In genomic region chr21:43262427-43262826, GRCh38 we compare ENCODE assay signal across 13 cellular contexts.
A peak's percentile ranks its signal among the peaks of the same experiment; 100 is the strongest.
DNase-seq lines count a peak whose midpoint lies in the region; ATAC-seq and TF ChIP-seq lines count a peak whose summit lies in the region.
"Had no signal": no experiment of that assay in that cellular context is flagged by ENCODE, and none has a peak within 500 bp of the region (broad histone marks: within the 10 kb centered on the region; RNA-seq: fewer than 3 reads in every experiment).

No MANE protein-coding gene starts in this region.

- H3K9me3 Mint-ChIP-seq in activated naive CD8-positive, alpha-beta T cell treated with anti-CD3 and anti-CD28 coated beads, Interleukin-2, amount 50 U/mL, for 24 hours, result no peaks in the 10 kb centered on the region
- peaks cover 0 to 3% of the 10 kb centered on the region in 2 donors for H3K9me3 Mint-ChIP-seq in natural killer cell
- H3K9me3 Mint-ChIP-seq: activated naive CD4-positive, alpha-beta T cell treated with anti-CD3 and anti-CD28 coated beads, Interleukin-2, amount 50 U/mL, for 24 hours had no signal

- H3K36me3 Mint-ChIP-seq in activated naive CD8-positive, alpha-beta T cell treated with anti-CD3 and anti-CD28 coated beads, Interleukin-2, amount 50 U/mL, for 24 hours (ENCODE audit: low read depth), result no peaks in the 10 kb centered on the region
- H3K36me3 Mint-ChIP-seq in natural killer cell, result no peaks in the 10 kb centered on the region
- H3K36me3 Mint-ChIP-seq: activated naive CD4-positive, alpha-beta T cell treated with anti-CD3 and anti-CD28 coated beads, Interleukin-2, amount 50 U/mL, for 24 hours had no signal

- peak; percentile 59 for ATAC-seq in activated naive CD8-positive, alpha-beta T cell treated with anti-CD3 and anti-CD28 coated beads, Interleukin-2, amount 50 U/mL, for 24 hours
- ATAC-seq in Right ventricle myocardium superior (ENCODE audit: poor library complexity) (peak; percentile 60), natural killer cell (peak; percentile 55 to 84 (median 70)), GM18520 (IDR thresholded peaks at IDR 0.05; ENCODE audit: unreplicated experiment) (no peak), GM18498 (IDR thresholded peaks at IDR 0.05; ENCODE audit: unreplicated experiment) (no peak)

- H3K27me3 Mint-ChIP-seq in activated naive CD8-positive, alpha-beta T cell treated with anti-CD3 and anti-CD28 coated beads, Interleukin-2, amount 50 U/mL, for 24 hours, result no peaks in the 10 kb centered on the region
- H3K27me3 Mint-ChIP-seq in natural killer cell (ENCODE audit: low read depth in 2 of 2), result no peaks in the 10 kb centered on the region
- H3K27me3 Mint-ChIP-seq: activated naive CD4-positive, alpha-beta T cell treated with anti-CD3 and anti-CD28 coated beads, Interleukin-2, amount 50 U/mL, for 24 hours had no signal

- no peak overlapping the region for H3K4me3 Mint-ChIP-seq in activated naive CD8-positive, alpha-beta T cell treated with anti-CD3 and anti-CD28 coated beads, Interleukin-2, amount 50 U/mL, for 24 hours
- no peak overlapping the region for H3K4me3 Mint-ChIP-seq in natural killer cell
- H3K4me3 Mint-ChIP-seq: activated naive CD4-positive, alpha-beta T cell treated with anti-CD3 and anti-CD28 coated beads, Interleukin-2, amount 50 U/mL, for 24 hours had no signal

- DNase-seq in Ammon's horn (ENCODE audit: low spot score) (peak; percentile 28), Right ventricle myocardium superior (peak; percentile 11), natural killer cell (no peak), SKM-1 (lab: John Stamatoyannopoulos, UW; ENCODE audit: unreplicated experiment) (no peak), AG08395 (ENCODE audit: low spot score) (no peak)
- no peak for DNase-seq in activated naive CD8-positive, alpha-beta T cell treated with anti-CD3 and anti-CD28 coated beads, Interleukin-2, amount 50 U/mL, for 24 hours
- DNase-seq: activated CD4-positive, alpha-beta T cell treated with anti-CD3 and anti-CD28 coated beads for 4 hours; Kasumi-1; NCI-H2081; uterus had no signal

- intact Hi-C loops in Right ventricle myocardium superior (cut with DNase I), result no loop called here
- intact Hi-C loops in natural killer cell (cut with micrococcal nuclease), result no loop called here

- H3K4me1 Mint-ChIP-seq in activated naive CD8-positive, alpha-beta T cell treated with anti-CD3 and anti-CD28 coated beads, Interleukin-2, amount 50 U/mL, for 24 hours, result no peaks in the 10 kb centered on the region
- H3K4me1 Mint-ChIP-seq in natural killer cell, result peaks cover 0 to 4% of the 10 kb centered on the region in 2 donors
- H3K4me1 Mint-ChIP-seq: activated naive CD4-positive, alpha-beta T cell treated with anti-CD3 and anti-CD28 coated beads, Interleukin-2, amount 50 U/mL, for 24 hours had no signal

- H3K27ac Mint-ChIP-seq in activated naive CD8-positive, alpha-beta T cell treated with anti-CD3 and anti-CD28 coated beads, Interleukin-2, amount 50 U/mL, for 24 hours, result no peak overlapping the region
- peak overlapping the region; percentile 11 to 78 for H3K27ac Mint-ChIP-seq in natural killer cell
- H3K27ac Mint-ChIP-seq: activated naive CD4-positive, alpha-beta T cell treated with anti-CD3 and anti-CD28 coated beads, Interleukin-2, amount 50 U/mL, for 24 hours had no signal

- no peak for TF ChIP-seq CTCF in natural killer cell (IDR thresholded peaks at IDR 0.05)

Comparison
In these comparisons a context has a peak if more than half of its experiments do, and no peak if none do; other contexts are left out.
1. DNase-seq: peak in Ammon's horn (single experiment) and Right ventricle myocardium superior (single experiment); none in activated naive CD8-positive, alpha-beta T cell treated with anti-CD3 and anti-CD28 coated beads, Interleukin-2, amount 50 U/mL, for 24 hours (single experiment), natural killer cell (single experiment), SKM-1 (single experiment) and AG08395 (single experiment).
2. ATAC-seq: peak in activated naive CD8-positive, alpha-beta T cell treated with anti-CD3 and anti-CD28 coated beads, Interleukin-2, amount 50 U/mL, for 24 hours (single experiment), Right ventricle myocardium superior (single experiment) and natural killer cell (3 of 3); none in GM18520 (single experiment) and GM18498 (single experiment).